In genomic region chr4:144399927-144400326, GRCh38 we compare ENCODE assay signal across 8 cellular contexts.
DNase-seq lines count a peak whose midpoint lies in the region; ATAC-seq and TF ChIP-seq lines count a peak whose summit lies in the region.

No MANE protein-coding gene starts in this region.

- intact Hi-C loops in activated CD4-positive, alpha-beta T cell treated with anti-CD3 and anti-CD28 coated beads, Interleukin-2, amount 10 ng/mL, durations not matched to agents 24 days and 14 days (cut with micrococcal nuclease) = no loop called here
- intact Hi-C loops in transverse colon (cut with DNase I; ENCODE audit: low total_unique reads) = no loop called here

- H3K36me3 ChIP-seq in transverse colon = no peaks in the 10 kb centered on the region

- CTCF ChIA-PET in activated CD8-positive, alpha-beta T cell treated with anti-CD3 and anti-CD28 coated beads, Interleukin-2, amount 10 ng/mL, durations not matched to agents 7 days and 5 days (lab: Charles Lee) = no interaction called here

- TF ChIP-seq EP300 in transverse colon (IDR thresholded peaks at IDR 0.05; ENCODE audit: low read depth) = no peak

- H3K27ac Mint-ChIP-seq in activated CD8-positive, alpha-beta T cell treated with anti-CD3 and anti-CD28 coated beads, Interleukin-2, amount 10 ng/mL, durations not matched to agents 7 days and 5 days = no peak overlapping the region
- no peak overlapping the region for H3K27ac Mint-ChIP-seq in activated CD4-positive, alpha-beta T cell treated with anti-CD3 and anti-CD28 coated beads, Interleukin-2, amount 10 ng/mL, durations not matched to agents 24 days and 14 days

- no peaks in the 10 kb centered on the region for H3K9me3 Mint-ChIP-seq in activated CD8-positive, alpha-beta T cell treated with anti-CD3 and anti-CD28 coated beads, Interleukin-2, amount 10 ng/mL, durations not matched to agents 7 days and 5 days (ENCODE audit: insufficient read depth)
- H3K9me3 Mint-ChIP-seq in activated CD4-positive, alpha-beta T cell treated with anti-CD3 and anti-CD28 coated beads, Interleukin-2, amount 10 ng/mL, durations not matched to agents 24 days and 14 days = no peaks in the 10 kb centered on the region

- H3K4me3 Mint-ChIP-seq in activated CD8-positive, alpha-beta T cell treated with anti-CD3 and anti-CD28 coated beads, Interleukin-2, amount 10 ng/mL, durations not matched to agents 7 days and 5 days = no peak overlapping the region
- H3K4me3 Mint-ChIP-seq in activated CD4-positive, alpha-beta T cell treated with anti-CD3 and anti-CD28 coated beads, Interleukin-2, amount 10 ng/mL, durations not matched to agents 24 days and 14 days = no peak overlapping the region

- no peak for TF ChIP-seq POLR2A in transverse colon (IDR thresholded peaks at IDR 0.05)

- 13 to 14% methylated on average over 2 of the region's 2 CpGs for WGBS in transverse colon (ENCODE audit: low coverage in 1 of 2), 2 donors

- H3K27me3 ChIP-seq in transverse colon = no peaks in the 10 kb centered on the region

- in situ Hi-C loops in transverse colon (cut with MboI; ENCODE audit: low pct_ligation_motif_present in 1 of 4, low pct_unique_long_range_greater_than_20kb in 1 of 4, low sequenced_read_pairs in 3 of 4) = no loop called here

- H3K27ac ChIP-seq in transverse colon = no peak overlapping the region

- H3K36me3 Mint-ChIP-seq in activated CD8-positive, alpha-beta T cell treated with anti-CD3 and anti-CD28 coated beads, Interleukin-2, amount 10 ng/mL, durations not matched to agents 7 days and 5 days (ENCODE audit: low read depth) = no peaks in the 10 kb centered on the region
- no peaks in the 10 kb centered on the region for H3K36me3 Mint-ChIP-seq in activated CD4-positive, alpha-beta T cell treated with anti-CD3 and anti-CD28 coated beads, Interleukin-2, amount 10 ng/mL, durations not matched to agents 24 days and 14 days (ENCODE audit: low read depth)

- no peaks in the 10 kb centered on the region for H3K9me3 ChIP-seq in transverse colon

- peak; percentile 78 for ATAC-seq in GM21529 (IDR thresholded peaks at IDR 0.05; ENCODE audit: unreplicated experiment)
- no peak for ATAC-seq in activated CD8-positive, alpha-beta T cell treated with anti-CD3 and anti-CD28 coated beads, Interleukin-2, amount 10 ng/mL, durations not matched to agents 7 days and 5 days

- H3K4me3 ChIP-seq in choroid plexus epithelial cell (ENCODE audit: low read depth, low read length) (no peak overlapping the region), transverse colon (no peak overlapping the region)

- no peaks in the 10 kb centered on the region for H3K27me3 Mint-ChIP-seq in activated CD8-positive, alpha-beta T cell treated with anti-CD3 and anti-CD28 coated beads, Interleukin-2, amount 10 ng/mL, durations not matched to agents 7 days and 5 days (ENCODE audit: low read depth)
- no peaks in the 10 kb centered on the region for H3K27me3 Mint-ChIP-seq in activated CD4-positive, alpha-beta T cell treated with anti-CD3 and anti-CD28 coated beads, Interleukin-2, amount 10 ng/mL, durations not matched to agents 24 days and 14 days

- TF ChIP-seq CTCF in choroid plexus epithelial cell (conservative IDR thresholded peaks at IDR 0.05; ENCODE audit: low read depth, low read length) (no peak), transverse colon (IDR thresholded peaks at IDR 0.05) (no peak)

- peak; percentile 5 for DNase-seq in AG08396 (ENCODE audit: low spot score)
- DNase-seq in HT-29 (ENCODE audit: low spot score) = peak; percentile 37
- DNase-seq in choroid plexus epithelial cell (ENCODE audit: low read depth) = peak; percentile 94
- no peak for DNase-seq in activated CD8-positive, alpha-beta T cell treated with anti-CD3 and anti-CD28 coated beads, Interleukin-2, amount 10 ng/mL, durations not matched to agents 7 days and 5 days
- no peak for DNase-seq in D341Med (ENCODE audit: low spot score)
- no peak for DNase-seq in activated CD4-positive, alpha-beta T cell treated with anti-CD3 and anti-CD28 coated beads, Interleukin-2, amount 10 ng/mL, durations not matched to agents 24 days and 14 days
- DNase-seq in transverse colon = no peak

- no peaks in the 10 kb centered on the region for H3K4me1 Mint-ChIP-seq in activated CD8-positive, alpha-beta T cell treated with anti-CD3 and anti-CD28 coated beads, Interleukin-2, amount 10 ng/mL, durations not matched to agents 7 days and 5 days (ENCODE audit: low read depth)
- H3K4me1 Mint-ChIP-seq in activated CD4-positive, alpha-beta T cell treated with anti-CD3 and anti-CD28 coated beads, Interleukin-2, amount 10 ng/mL, durations not matched to agents 24 days and 14 days = no peaks in the 10 kb centered on the region

- POLR2A ChIA-PET in activated CD8-positive, alpha-beta T cell treated with anti-CD3 and anti-CD28 coated beads, Interleukin-2, amount 10 ng/mL, durations not matched to agents 7 days and 5 days (lab: Charles Lee) = no interaction called here

- no peaks in the 10 kb centered on the region for H3K4me1 ChIP-seq in transverse colon

Comparison
In these comparisons a context has a peak if more than half of its experiments do, and no peak if none do; other contexts are left out.
1. DNase-seq: peak in AG08396 (single experiment), HT-29 (single experiment) and choroid plexus epithelial cell (single experiment); none in activated CD8-positive, alpha-beta T cell treated with anti-CD3 and anti-CD28 coated beads, Interleukin-2, amount 10 ng/mL, durations not matched to agents 7 days and 5 days (single experiment), D341Med (single experiment), activated CD4-positive, alpha-beta T cell treated with anti-CD3 and anti-CD28 coated beads, Interleukin-2, amount 10 ng/mL, durations not matched to agents 24 days and 14 days (single experiment) and transverse colon (single experiment).